ENCODE assay signal across 30 cellular contexts in genomic region chr5:31743678-31744077, GRCh38.
"Had no signal": no experiment of that assay in that cellular context is flagged by ENCODE, and none has a peak within 500 bp of the region (broad histone marks: within the 10 kb centered on the region; RNA-seq: fewer than 3 reads in every experiment).

No MANE protein-coding gene starts in this region.

- H3K9ac ChIP-seq: neural progenitor cell, parathyroid adenoma had no signal

- H3K27ac Mint-ChIP-seq: natural killer cell; neural progenitor cell; progenitor cell of endocrine pancreas; stimulated activated memory B cell treated with anti-CD40 and anti-IgM and Interleukin-4, amounts not matched to agents 10 μg/mL and 1 μg/mL and 100 μg/mL, for 72 hours; type B pancreatic cell had no signal

- H3K4me3 Mint-ChIP-seq: natural killer cell; nephron; neural progenitor cell; stimulated activated memory B cell treated with anti-CD40 and anti-IgM and Interleukin-4, amounts not matched to agents 10 μg/mL and 1 μg/mL and 100 μg/mL, for 72 hours; stimulated activated naive CD8-positive, alpha-beta T cell treated with anti-CD3 and anti-CD28 coated beads, Interleukin-15, amount 100 ng/mL, for 72 hours; type B pancreatic cell had no signal

- H3K4me1 Mint-ChIP-seq: natural killer cell; nephron; neural progenitor cell; stimulated activated memory B cell treated with anti-CD40 and anti-IgM and Interleukin-4, amounts not matched to agents 10 μg/mL and 1 μg/mL and 100 μg/mL, for 72 hours; stimulated activated naive CD8-positive, alpha-beta T cell treated with anti-CD3 and anti-CD28 coated beads, Interleukin-15, amount 100 ng/mL, for 72 hours had no signal

- H3K36me3 ChIP-seq: neural progenitor cell, ovary, spleen, suprapubic skin, tibial artery, transverse colon, upper lobe of right lung, uterus had no signal

- H3K4me2 ChIP-seq: neural progenitor cell, smooth muscle cell had no signal

- H3K27me3 ChIP-seq: neural progenitor cell, ovary, spleen, suprapubic skin, testis, tibial artery, transverse colon, upper lobe of right lung, uterus had no signal

- H3K36me3 Mint-ChIP-seq: neural progenitor cell; stimulated activated memory B cell treated with anti-CD40 and anti-IgM and Interleukin-4, amounts not matched to agents 10 μg/mL and 1 μg/mL and 100 μg/mL, for 72 hours; type B pancreatic cell had no signal

- H3K9me3 Mint-ChIP-seq: neural progenitor cell had no signal

- H3K79me2 ChIP-seq: parathyroid adenoma had no signal

- H2AFZ ChIP-seq: neural progenitor cell, parathyroid adenoma had no signal

- H3K4me1 ChIP-seq: parathyroid adenoma, psoas muscle, spleen, testis, transverse colon, upper lobe of right lung, uterus had no signal

- H3K9me3 ChIP-seq: psoas muscle, suprapubic skin, testis, tibial artery, transverse colon, upper lobe of right lung, uterus had no signal

- DNase-seq: natural killer cell; occipital lobe; ovary; psoas muscle; right cardiac atrium; spleen; stimulated activated CD4-positive, alpha-beta T cell treated with anti-CD3 and anti-CD28 coated beads, Interleukin-12 subunit alpha, Interleukin-12 subunit beta, amount 100 ng/mL, for 4 hours; stimulated activated CD4-positive, alpha-beta T cell treated with anti-CD3 and anti-CD28 coated beads, Interleukin-1b, Interleukin-23, amount 100 ng/mL, for 48 hours; stimulated activated CD4-positive, alpha-beta T cell treated with anti-CD3 and anti-CD28 coated beads, Interleukin-4, amount 100 ng/mL, for 1 hour; stimulated activated CD4-positive, alpha-beta T cell treated with anti-CD3 and anti-CD28 coated beads, Interleukin-4, amount 100 ng/mL, for 4 hours; stimulated activated CD8-positive, alpha-beta memory T cell treated with anti-CD3 and anti-CD28 coated beads, Interleukin-4, amount 100 ng/mL, for 48 hours; stimulated activated naive CD4-positive, alpha-beta T cell; stimulated activated naive CD8-positive, alpha-beta T cell treated with anti-CD3 and anti-CD28 coated beads, Interleukin-15, amount 100 ng/mL, for 72 hours; stimulated activated naive CD8-positive, alpha-beta T cell treated with anti-CD3 and anti-CD28 coated beads, Interleukin-15, Interleukin-2, amounts not matched to agents 100 U/mL and 50 U/mL, for 24 hours; substantia nigra; testis; tibial artery; transverse colon; upper lobe of right lung; uterus had no signal

- H3K4me3 ChIP-seq: neural progenitor cell, ovary, psoas muscle, skin epidermis, smooth muscle cell, spleen, suprapubic skin, testis, tibial artery, transverse colon, upper lobe of right lung, uterus had no signal

- H3K27me3 Mint-ChIP-seq: progenitor cell of endocrine pancreas; stimulated activated memory B cell treated with anti-CD40 and anti-IgM and Interleukin-4, amounts not matched to agents 10 μg/mL and 1 μg/mL and 100 μg/mL, for 72 hours; stimulated activated naive CD8-positive, alpha-beta T cell treated with anti-CD3 and anti-CD28 coated beads, Interleukin-15, amount 100 ng/mL, for 72 hours; type B pancreatic cell had no signal

- ATAC-seq: natural killer cell; psoas muscle; right cardiac atrium; sciatic nerve; stimulated activated memory B cell treated with anti-CD40 and anti-IgM and Interleukin-4, amounts not matched to agents 10 μg/mL and 1 μg/mL and 100 μg/mL, for 72 hours; stimulated activated naive CD8-positive, alpha-beta T cell treated with anti-CD3 and anti-CD28 coated beads, Interleukin-15, amount 100 ng/mL, for 72 hours; stimulated activated naive CD8-positive, alpha-beta T cell treated with anti-CD3 and anti-CD28 coated beads, Interleukin-15, Interleukin-2, amounts not matched to agents 100 U/mL and 50 U/mL, for 24 hours; upper lobe of right lung had no signal

- H3K27ac ChIP-seq: neural progenitor cell, ovary, parathyroid adenoma, psoas muscle, skin epidermis, spleen, suprapubic skin, testis, transverse colon, upper lobe of right lung, uterus had no signal
